Comparison of ENCODE assay signal across 1 cellular context in genomic region chr17:75753514-75754377, GRCh38.
TF ChIP-seq lines count a peak whose summit lies in the region.

No MANE protein-coding gene starts in this region.

TF ChIP-seq in HepG2, 621 proteins besides CTCF, POLR2A, EP300 and RAD21 (continued from another document and continues in another):
- TF ChIP-seq, protein P1, sequence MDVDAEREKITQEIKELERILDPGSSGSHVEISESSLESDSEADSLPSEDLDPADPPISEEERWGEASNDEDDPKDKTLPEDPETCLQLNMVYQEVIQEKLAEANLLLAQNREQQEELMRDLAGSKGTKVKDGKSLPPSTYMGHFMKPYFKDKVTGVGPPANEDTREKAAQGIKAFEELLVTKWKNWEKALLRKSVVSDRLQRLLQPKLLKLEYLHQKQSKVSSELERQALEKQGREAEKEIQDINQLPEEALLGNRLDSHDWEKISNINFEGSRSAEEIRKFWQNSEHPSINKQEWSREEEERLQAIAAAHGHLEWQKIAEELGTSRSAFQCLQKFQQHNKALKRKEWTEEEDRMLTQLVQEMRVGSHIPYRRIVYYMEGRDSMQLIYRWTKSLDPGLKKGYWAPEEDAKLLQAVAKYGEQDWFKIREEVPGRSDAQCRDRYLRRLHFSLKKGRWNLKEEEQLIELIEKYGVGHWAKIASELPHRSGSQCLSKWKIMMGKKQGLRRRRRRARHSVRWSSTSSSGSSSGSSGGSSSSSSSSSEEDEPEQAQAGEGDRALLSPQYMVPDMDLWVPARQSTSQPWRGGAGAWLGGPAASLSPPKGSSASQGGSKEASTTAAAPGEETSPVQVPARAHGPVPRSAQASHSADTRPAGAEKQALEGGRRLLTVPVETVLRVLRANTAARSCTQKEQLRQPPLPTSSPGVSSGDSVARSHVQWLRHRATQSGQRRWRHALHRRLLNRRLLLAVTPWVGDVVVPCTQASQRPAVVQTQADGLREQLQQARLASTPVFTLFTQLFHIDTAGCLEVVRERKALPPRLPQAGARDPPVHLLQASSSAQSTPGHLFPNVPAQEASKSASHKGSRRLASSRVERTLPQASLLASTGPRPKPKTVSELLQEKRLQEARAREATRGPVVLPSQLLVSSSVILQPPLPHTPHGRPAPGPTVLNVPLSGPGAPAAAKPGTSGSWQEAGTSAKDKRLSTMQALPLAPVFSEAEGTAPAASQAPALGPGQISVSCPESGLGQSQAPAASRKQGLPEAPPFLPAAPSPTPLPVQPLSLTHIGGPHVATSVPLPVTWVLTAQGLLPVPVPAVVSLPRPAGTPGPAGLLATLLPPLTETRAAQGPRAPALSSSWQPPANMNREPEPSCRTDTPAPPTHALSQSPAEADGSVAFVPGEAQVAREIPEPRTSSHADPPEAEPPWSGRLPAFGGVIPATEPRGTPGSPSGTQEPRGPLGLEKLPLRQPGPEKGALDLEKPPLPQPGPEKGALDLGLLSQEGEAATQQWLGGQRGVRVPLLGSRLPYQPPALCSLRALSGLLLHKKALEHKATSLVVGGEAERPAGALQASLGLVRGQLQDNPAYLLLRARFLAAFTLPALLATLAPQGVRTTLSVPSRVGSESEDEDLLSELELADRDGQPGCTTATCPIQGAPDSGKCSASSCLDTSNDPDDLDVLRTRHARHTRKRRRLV (CRISPR knock-in tag; IDR thresholded peaks at IDR 0.05): 0 out of 2 replicates have a peak, but pooled peaks have one; percentile 54
- TF ChIP-seq SNRNP70 (IDR thresholded peaks at IDR 0.05; ENCODE audit: low read depth, low read length): no peak
- TF ChIP-seq ZNF839 (CRISPR knock-in tag; IDR thresholded peaks at IDR 0.05; ENCODE audit: borderline replicate concordance): no peak
- peak; percentile 76 for TF ChIP-seq ZMYM4 (CRISPR knock-in tag; IDR thresholded peaks at IDR 0.05)
- TF ChIP-seq TSC22D2 (CRISPR knock-in tag; IDR thresholded peaks at IDR 0.05; ENCODE audit: borderline replicate concordance): 0 out of 2 replicates have a peak, but pooled peaks have one; percentile 26
- TF ChIP-seq ZBTB1 (CRISPR knock-in tag; IDR thresholded peaks at IDR 0.05; ENCODE audit: borderline replicate concordance): no peak
- TF ChIP-seq SAFB2 (CRISPR knock-in tag; IDR thresholded peaks at IDR 0.05; ENCODE audit: borderline replicate concordance, low read depth): peak; percentile 54; the same call in 1 of the 2 replicates
- peak; percentile 67; the same call in 1 of the 2 replicates for TF ChIP-seq ZNF333 (CRISPR knock-in tag; IDR thresholded peaks at IDR 0.05; ENCODE audit: borderline replicate concordance)
- TF ChIP-seq, protein P2, sequence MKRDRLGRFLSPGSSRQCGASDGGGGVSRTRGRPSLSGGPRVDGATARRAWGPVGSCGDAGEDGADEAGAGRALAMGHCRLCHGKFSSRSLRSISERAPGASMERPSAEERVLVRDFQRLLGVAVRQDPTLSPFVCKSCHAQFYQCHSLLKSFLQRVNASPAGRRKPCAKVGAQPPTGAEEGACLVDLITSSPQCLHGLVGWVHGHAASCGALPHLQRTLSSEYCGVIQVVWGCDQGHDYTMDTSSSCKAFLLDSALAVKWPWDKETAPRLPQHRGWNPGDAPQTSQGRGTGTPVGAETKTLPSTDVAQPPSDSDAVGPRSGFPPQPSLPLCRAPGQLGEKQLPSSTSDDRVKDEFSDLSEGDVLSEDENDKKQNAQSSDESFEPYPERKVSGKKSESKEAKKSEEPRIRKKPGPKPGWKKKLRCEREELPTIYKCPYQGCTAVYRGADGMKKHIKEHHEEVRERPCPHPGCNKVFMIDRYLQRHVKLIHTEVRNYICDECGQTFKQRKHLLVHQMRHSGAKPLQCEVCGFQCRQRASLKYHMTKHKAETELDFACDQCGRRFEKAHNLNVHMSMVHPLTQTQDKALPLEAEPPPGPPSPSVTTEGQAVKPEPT (CRISPR knock-in tag; IDR thresholded peaks at IDR 0.05; ENCODE audit: low read depth): peak; percentile 79; the same call in 1 of the 2 replicates
- no peak for TF ChIP-seq CERS6 (CRISPR knock-in tag; IDR thresholded peaks at IDR 0.05)
- no peak; the same call in 1 of the 2 replicates for TF ChIP-seq ELK4 (CRISPR knock-in tag; IDR thresholded peaks at IDR 0.05; ENCODE audit: borderline replicate concordance)
- peak; percentile 49; the same call in 1 of the 2 replicates for TF ChIP-seq NCOA2 (CRISPR knock-in tag; IDR thresholded peaks at IDR 0.05)
- TF ChIP-seq PREB (CRISPR knock-in tag; IDR thresholded peaks at IDR 0.05): no peak; the same call in 1 of the 2 replicates
- TF ChIP-seq SRSF1 (optimal IDR thresholded peaks at IDR 0.05; ENCODE audit: low read depth, low read length): peak; percentile 51
- TF ChIP-seq, protein P3, sequence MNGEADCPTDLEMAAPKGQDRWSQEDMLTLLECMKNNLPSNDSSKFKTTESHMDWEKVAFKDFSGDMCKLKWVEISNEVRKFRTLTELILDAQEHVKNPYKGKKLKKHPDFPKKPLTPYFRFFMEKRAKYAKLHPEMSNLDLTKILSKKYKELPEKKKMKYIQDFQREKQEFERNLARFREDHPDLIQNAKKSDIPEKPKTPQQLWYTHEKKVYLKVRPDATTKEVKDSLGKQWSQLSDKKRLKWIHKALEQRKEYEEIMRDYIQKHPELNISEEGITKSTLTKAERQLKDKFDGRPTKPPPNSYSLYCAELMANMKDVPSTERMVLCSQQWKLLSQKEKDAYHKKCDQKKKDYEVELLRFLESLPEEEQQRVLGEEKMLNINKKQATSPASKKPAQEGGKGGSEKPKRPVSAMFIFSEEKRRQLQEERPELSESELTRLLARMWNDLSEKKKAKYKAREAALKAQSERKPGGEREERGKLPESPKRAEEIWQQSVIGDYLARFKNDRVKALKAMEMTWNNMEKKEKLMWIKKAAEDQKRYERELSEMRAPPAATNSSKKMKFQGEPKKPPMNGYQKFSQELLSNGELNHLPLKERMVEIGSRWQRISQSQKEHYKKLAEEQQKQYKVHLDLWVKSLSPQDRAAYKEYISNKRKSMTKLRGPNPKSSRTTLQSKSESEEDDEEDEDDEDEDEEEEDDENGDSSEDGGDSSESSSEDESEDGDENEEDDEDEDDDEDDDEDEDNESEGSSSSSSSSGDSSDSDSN (CRISPR knock-in tag; IDR thresholded peaks at IDR 0.05): peak; percentile 48; the same call in 1 of the 2 replicates
- TF ChIP-seq NR0B2 (CRISPR knock-in tag; IDR thresholded peaks at IDR 0.05): peak; percentile 68; the same call in 1 of the 2 replicates
- no peak; the same call in 1 of the 2 replicates for TF ChIP-seq TOE1 (CRISPR knock-in tag; IDR thresholded peaks at IDR 0.05)
- TF ChIP-seq ZNF607 (CRISPR knock-in tag; IDR thresholded peaks at IDR 0.05; ENCODE audit: borderline replicate concordance): peak; percentile 90
- TF ChIP-seq YY1 (IDR thresholded peaks at IDR 0.05; ENCODE audit: insufficient read depth, insufficient replicate concordance, low read depth, low read length): peak; percentile 81
- TF ChIP-seq ZNF724P (CRISPR knock-in tag; IDR thresholded peaks at IDR 0.05; ENCODE audit: borderline replicate concordance): peak; percentile 81; the same call in 1 of the 2 replicates
- TF ChIP-seq ZNF784 (CRISPR knock-in tag; IDR thresholded peaks at IDR 0.05; ENCODE audit: borderline replicate concordance): peak; percentile 67; the same call in 1 of the 2 replicates
- TF ChIP-seq, protein P4, sequence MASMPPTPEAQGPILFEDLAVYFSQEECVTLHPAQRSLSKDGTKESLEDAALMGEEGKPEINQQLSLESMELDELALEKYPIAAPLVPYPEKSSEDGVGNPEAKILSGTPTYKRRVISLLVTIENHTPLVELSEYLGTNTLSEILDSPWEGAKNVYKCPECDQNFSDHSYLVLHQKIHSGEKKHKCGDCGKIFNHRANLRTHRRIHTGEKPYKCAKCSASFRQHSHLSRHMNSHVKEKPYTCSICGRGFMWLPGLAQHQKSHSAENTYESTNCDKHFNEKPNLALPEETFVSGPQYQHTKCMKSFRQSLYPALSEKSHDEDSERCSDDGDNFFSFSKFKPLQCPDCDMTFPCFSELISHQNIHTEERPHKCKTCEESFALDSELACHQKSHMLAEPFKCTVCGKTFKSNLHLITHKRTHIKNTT (CRISPR knock-in tag; IDR thresholded peaks at IDR 0.05): no peak
- TF ChIP-seq ZSCAN21 (CRISPR knock-in tag; IDR thresholded peaks at IDR 0.05; ENCODE audit: borderline replicate concordance): peak; percentile 97
- TF ChIP-seq HOXA3 (CRISPR knock-in tag; IDR thresholded peaks at IDR 0.05): peak; percentile 94
- TF ChIP-seq ZNF232 (CRISPR knock-in tag; IDR thresholded peaks at IDR 0.05; ENCODE audit: borderline replicate concordance): 0 out of 2 replicates have a peak, but pooled peaks have one; percentile 61
- TF ChIP-seq KLF15 (CRISPR knock-in tag; IDR thresholded peaks at IDR 0.05; ENCODE audit: borderline replicate concordance): peak; percentile 76; the same call in 1 of the 2 replicates
- no peak for TF ChIP-seq NCOA5 (CRISPR knock-in tag; IDR thresholded peaks at IDR 0.05)
- TF ChIP-seq ZEB1 (IDR thresholded peaks at IDR 0.05; ENCODE audit: insufficient replicate concordance, low read depth): no peak
- peak; percentile 46; the same call in 1 of the 2 replicates for TF ChIP-seq MEIS1 (CRISPR knock-in tag; IDR thresholded peaks at IDR 0.05; ENCODE audit: borderline replicate concordance)
- TF ChIP-seq ZBTB33 (CRISPR knock-in tag; IDR thresholded peaks at IDR 0.05): peak; percentile 75
- TF ChIP-seq ZNF337 (CRISPR knock-in tag; IDR thresholded peaks at IDR 0.05; ENCODE audit: borderline replicate concordance, low read depth): no peak
- peak; percentile 95 for TF ChIP-seq ZFY (CRISPR knock-in tag; IDR thresholded peaks at IDR 0.05)
- peak; percentile 93 for TF ChIP-seq ADNP (CRISPR knock-in tag; IDR thresholded peaks at IDR 0.05)
- 0 out of 2 replicates have a peak, but pooled peaks have one; percentile 38 for TF ChIP-seq ZBTB26 (CRISPR knock-in tag; IDR thresholded peaks at IDR 0.05; ENCODE audit: borderline replicate concordance)
- TF ChIP-seq NR2F6 (IDR thresholded peaks at IDR 0.05): no peak
- peak; percentile 48; the same call in 1 of the 2 replicates for TF ChIP-seq NR2F6 (CRISPR knock-in tag; IDR thresholded peaks at IDR 0.05)
- TF ChIP-seq RBM39 (IDR thresholded peaks at IDR 0.05; ENCODE audit: low read depth, low read length, poor library complexity, severe bottlenecking): peak; percentile 47
- peak; percentile 90; the same call in 1 of the 2 replicates for TF ChIP-seq CCDC6 (CRISPR knock-in tag; IDR thresholded peaks at IDR 0.05)
- TF ChIP-seq SP1 (IDR thresholded peaks at IDR 0.05): no peak
- peak; percentile 58 for TF ChIP-seq SP1 (CRISPR knock-in tag; IDR thresholded peaks at IDR 0.05)
- peak; percentile 92 for TF ChIP-seq MYC (CRISPR knock-in tag; IDR thresholded peaks at IDR 0.05; ENCODE audit: borderline replicate concordance)
